11 cellular contexts compared by ENCODE assay signal in genomic region chr17:31266042-31266441, GRCh38. TPM values are rescaled to one million over a fixed set of nuclear protein-coding genes. Genes with fewer than 3 reads are reported as not detected.
DNase-seq lines count a peak whose midpoint lies in the region; ATAC-seq, FAIRE-seq and TF ChIP-seq lines count a peak whose summit lies in the region.
"Had no signal": no experiment of that assay in that cellular context is flagged by ENCODE, and none has a peak within 500 bp of the region (broad histone marks: within the 10 kb centered on the region; RNA-seq: fewer than 3 reads in every experiment).

No MANE protein-coding gene starts in this region.

- no peaks in the 10 kb centered on the region for H3K4me1 Mint-ChIP-seq in activated naive CD4-positive, alpha-beta T cell treated with anti-CD3 and anti-CD28 coated beads for 36 hours (ENCODE audit: low read depth)
- peaks cover 6% of the 10 kb centered on the region for H3K4me1 Mint-ChIP-seq in type B pancreatic cell (ENCODE audit: unreplicated experiment)

- no peak for TF ChIP-seq EP300 in stomach (IDR thresholded peaks at IDR 0.05)

- TF ChIP-seq CTCF in type B pancreatic cell (conservative IDR thresholded peaks at IDR 0.05) = peak; percentile 19
- no peak for TF ChIP-seq CTCF in stomach (IDR thresholded peaks at IDR 0.05)

- no peak overlapping the region for H3K4me3 Mint-ChIP-seq in activated naive CD4-positive, alpha-beta T cell treated with anti-CD3 and anti-CD28 coated beads for 36 hours
- no peak overlapping the region for H3K4me3 Mint-ChIP-seq in type B pancreatic cell

- no peaks in the 10 kb centered on the region for H3K27me3 ChIP-seq in stomach
- H3K27me3 ChIP-seq: BLaER1 treated with 17β-estradiol and CSF1 and Interleukin-3, amounts not matched to agents 10 nM and 100 nM; thyroid gland had no signal

- 82 to 97% (median 93%) methylated on average over 2 of the region's 2 CpGs for WGBS in stomach, 5 donors

- no peak overlapping the region for H3K4me3 ChIP-seq in stomach
- H3K4me3 ChIP-seq: BLaER1 treated with 17β-estradiol and CSF1 and Interleukin-3, amounts not matched to agents 10 nM and 100 nM; thyroid gland had no signal

- H3K4me1 ChIP-seq in stomach = peaks cover 0 to 17% (median 8%) of the 10 kb centered on the region in 4 donors

- no peaks in the 10 kb centered on the region for H3K9me3 Mint-ChIP-seq in activated naive CD4-positive, alpha-beta T cell treated with anti-CD3 and anti-CD28 coated beads for 36 hours
- H3K9me3 Mint-ChIP-seq in type B pancreatic cell = no peaks in the 10 kb centered on the region

- H3K27ac Mint-ChIP-seq in activated naive CD4-positive, alpha-beta T cell treated with anti-CD3 and anti-CD28 coated beads for 36 hours = no peak overlapping the region
- no peak overlapping the region for H3K27ac Mint-ChIP-seq in type B pancreatic cell

- H3K27ac ChIP-seq in stomach = no peak overlapping the region
- H3K27ac ChIP-seq: BLaER1 treated with 17β-estradiol and CSF1 and Interleukin-3, amounts not matched to agents 10 nM and 100 nM; epithelial cell of prostate; thyroid gland had no signal

- intact Hi-C loops in activated naive CD4-positive, alpha-beta T cell treated with anti-CD3 and anti-CD28 coated beads for 36 hours (cut with micrococcal nuclease) = loop anchor here (1.0 kb wide), 1 partner anchor 107 kb away; no protein-coding TSS in a partner anchor
- intact Hi-C loops in stomach (cut with DNase I; ENCODE audit: low total_unique reads) = no loop called here

- ATAC-seq in HG03039 (IDR thresholded peaks at IDR 0.05; ENCODE audit: unreplicated experiment) = no peak

- DNase-seq in activated naive CD4-positive, alpha-beta T cell treated with anti-CD3 and anti-CD28 coated beads for 36 hours = peak; percentile 9
- DNase-seq in activated naive CD4-positive, alpha-beta T cell treated with anti-CD3 and anti-CD28 coated beads, Interleukin-2, amount 50 U/mL, for 16 hours = no peak
- DNase-seq in MV-4-11 (lab: John Stamatoyannopoulos, UW) = peak; percentile 12
- DNase-seq in dermis blood vessel endothelial cell = peak; percentile 7
- no peak for DNase-seq in type B pancreatic cell (ENCODE audit: extremely low spot score, unreplicated experiment)
- no peak for DNase-seq in HTR-8/SVneo (ENCODE audit: insufficient read length, low spot score)
- no peak for DNase-seq in stomach
- DNase-seq: thyroid gland had no signal

- peaks cover 12% of the 10 kb centered on the region for H3K36me3 Mint-ChIP-seq in activated naive CD4-positive, alpha-beta T cell treated with anti-CD3 and anti-CD28 coated beads for 36 hours (ENCODE audit: low read depth)
- peaks cover 38% of the 10 kb centered on the region for H3K36me3 Mint-ChIP-seq in type B pancreatic cell

- no peak for TF ChIP-seq POLR2A in stomach (IDR thresholded peaks at IDR 0.05)

- FAIRE-seq in HTR-8/SVneo (lab: Jason Lieb, UNC) = no peak

- peaks cover 0 to 72% (median 51%) of the 10 kb centered on the region in 4 donors for H3K36me3 ChIP-seq in stomach

- CTCF ChIA-PET in activated naive CD4-positive, alpha-beta T cell treated with anti-CD3 and anti-CD28 coated beads for 36 hours (lab: Charles Lee) = interaction anchor here (0.6 to 1.0 kb wide), 2 partner anchors 58 to 107 kb away, joined by 5 to 6 read pairs; no protein-coding TSS in a partner anchor

- no peaks in the 10 kb centered on the region for H3K9me3 ChIP-seq in stomach
- H3K9me3 ChIP-seq: BLaER1 treated with 17β-estradiol and CSF1 and Interleukin-3, amounts not matched to agents 10 nM and 100 nM; thyroid gland had no signal

- no peaks in the 10 kb centered on the region for H3K27me3 Mint-ChIP-seq in activated naive CD4-positive, alpha-beta T cell treated with anti-CD3 and anti-CD28 coated beads for 36 hours (ENCODE audit: low read depth)
- no peaks in the 10 kb centered on the region for H3K27me3 Mint-ChIP-seq in type B pancreatic cell

RNA-seq across cellular contexts. Expression of gene OMG, which starts 31.0 kb away (rescaled TPM):
- total RNA-seq in activated naive CD4-positive, alpha-beta T cell treated with anti-CD3 and anti-CD28 coated beads for 36 hours = under 1 TPM in 1 of 2 experiments, not detected in 1; 0.10 TPM
- total RNA-seq in dermis blood vessel endothelial cell (3.1 and 4.4 TPM in 2 replicates), type B pancreatic cell (ENCODE audit: low replicate concordance) (not detected in 2 replicates), stomach (1 to 10 TPM in 1 of 5 donors, not detected in 4; 1.5 TPM)
- polyA plus RNA-seq in stomach = 1 to 10 TPM in 1 of 3 donors, under 1 TPM in 2; 0.50 to 5.7 (median 0.75) TPM

RNA-seq across cellular contexts. Expression of gene EVI2B, which starts 47.8 kb away (rescaled TPM):
- 10 to 100 TPM in 1 of 2 experiments, 1 to 10 TPM in 1; 9.9 to 11.4 TPM for total RNA-seq in activated naive CD4-positive, alpha-beta T cell treated with anti-CD3 and anti-CD28 coated beads for 36 hours
- total RNA-seq in dermis blood vessel endothelial cell = under 0.01 and 0.19 TPM in 2 replicates
- total RNA-seq in type B pancreatic cell (ENCODE audit: low replicate concordance) = not detected in 2 replicates
- total RNA-seq in stomach = 10 to 100 TPM in 1 of 5 donors, 1 to 10 TPM in 4; 1.5 to 21.3 (median 9.8) TPM
- 1 to 10 TPM; 4.4 to 7.6 (median 4.6) TPM for polyA plus RNA-seq in stomach

RNA-seq across cellular contexts. Expression of gene EVI2A, which starts 55.4 kb away (rescaled TPM):
- total RNA-seq in activated naive CD4-positive, alpha-beta T cell treated with anti-CD3 and anti-CD28 coated beads for 36 hours = 10 to 100 TPM; 22.0 to 22.5 TPM
- total RNA-seq in dermis blood vessel endothelial cell (0.23 TPM in 1 of 2 replicates, not detected in the other), type B pancreatic cell (ENCODE audit: low replicate concordance) (not detected in 2 replicates), stomach (1 to 10 TPM in 2 of 5 donors, not detected in 3; 4.5 to 8.8 TPM)
- polyA plus RNA-seq in stomach = 10 to 100 TPM in 1 of 3 donors, 1 to 10 TPM in 2; 4.4 to 14.5 (median 5.4) TPM

Comparison
In these comparisons a context has a peak if more than half of its experiments do, and no peak if none do; other contexts are left out.
1. DNase-seq: peak in activated naive CD4-positive, alpha-beta T cell treated with anti-CD3 and anti-CD28 coated beads for 36 hours (single experiment), MV-4-11 (single experiment) and dermis blood vessel endothelial cell (single experiment); none in activated naive CD4-positive, alpha-beta T cell treated with anti-CD3 and anti-CD28 coated beads, Interleukin-2, amount 50 U/mL, for 16 hours (single experiment), type B pancreatic cell (single experiment), HTR-8/SVneo (single experiment) and stomach (single experiment).